In the genomic region with DNA sequence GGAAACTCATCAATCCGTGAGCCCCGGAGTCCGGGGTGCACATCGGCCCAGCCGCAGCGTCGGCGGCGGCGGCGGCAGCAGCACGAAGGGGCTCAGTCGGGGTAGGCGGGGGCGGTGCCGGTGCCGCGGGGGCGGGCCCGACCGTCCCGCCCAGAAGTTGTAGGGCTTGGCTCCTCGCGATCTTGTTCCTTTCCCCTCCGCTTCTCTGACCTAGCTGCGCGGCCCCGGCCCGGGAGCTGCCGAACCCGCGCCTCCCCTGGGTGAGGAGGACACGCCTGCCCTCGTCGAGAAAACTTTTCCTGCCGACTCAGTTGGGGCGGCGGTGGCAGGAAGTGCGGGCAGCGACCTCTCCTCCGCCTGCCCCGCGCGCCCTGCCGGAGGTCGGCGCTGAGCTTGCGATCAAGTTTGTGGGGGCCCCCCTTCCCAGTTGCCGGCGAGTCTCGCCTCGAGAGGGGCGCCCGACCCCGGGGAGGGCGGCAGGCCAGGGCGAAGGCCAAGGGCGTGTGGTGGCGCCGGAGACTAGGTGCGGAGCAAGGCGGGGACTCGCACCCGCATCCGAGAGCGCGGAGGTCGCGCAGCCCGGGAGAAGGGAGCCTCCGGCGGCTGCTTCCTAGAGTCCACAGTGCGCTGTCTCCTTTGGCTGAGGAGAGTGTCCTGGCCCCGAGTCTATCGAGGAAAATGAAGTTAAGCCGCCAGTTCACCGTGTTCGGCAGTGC, we compare ENCODE assay signal across 8 cellular contexts. TPM values are rescaled to one million over a fixed set of nuclear protein-coding genes. Genes with fewer than 3 reads are reported as not detected.
DNase-seq lines count a peak whose midpoint lies in the region; ATAC-seq and TF ChIP-seq lines count a peak whose summit lies in the region.

Gene MAN2A1 (plus strand): TSS at position 188 of the 716 bp plus-strand sequence. CDS start 491 bp downstream, at position 679.

- DNase-seq in ELR (ENCODE audit: low read depth): peak; percentile 85
- peak; percentile 37 for DNase-seq in KG1 (lab: John Stamatoyannopoulos, UW)
- peak; percentile 71 for DNase-seq in SKM-1 (lab: John Stamatoyannopoulos, UW; ENCODE audit: unreplicated experiment)
- peak; percentile 86 for DNase-seq in activated naive CD8-positive, alpha-beta T cell treated with anti-CD3 and anti-CD28 coated beads, Interleukin-2, amount 10 ng/mL, durations not matched to agents 7 days and 5 days
- DNase-seq in Right ventricle myocardium inferior (ENCODE audit: missing footprints): peak; percentile 90
- peak; percentile 23 to 94 (median 54) for DNase-seq in posterior cingulate gyrus
- peak; percentile 87 to 96 for DNase-seq in upper lobe of left lung

- H3K27me3 Mint-ChIP-seq in activated naive CD8-positive, alpha-beta T cell treated with anti-CD3 and anti-CD28 coated beads, Interleukin-2, amount 10 ng/mL, durations not matched to agents 7 days and 5 days: no peaks in the 10 kb centered on the region

- no peaks in the 10 kb centered on the region for H3K27me3 ChIP-seq in upper lobe of left lung

- ATAC-seq in GM21737 (IDR thresholded peaks at IDR 0.05; ENCODE audit: unreplicated experiment) (peak; percentile 51), Right ventricle myocardium inferior (peak; percentile 88), upper lobe of left lung (ENCODE audit: low FRiP score in 2 of 2) (peak; percentile 87 to 90)
- ATAC-seq in activated naive CD8-positive, alpha-beta T cell treated with anti-CD3 and anti-CD28 coated beads, Interleukin-2, amount 10 ng/mL, durations not matched to agents 7 days and 5 days (ENCODE audit: low read depth): peak; percentile 71

- 0 to 1% methylated on average over 10 to 58 of the region's 78 CpGs for WGBS in upper lobe of left lung, 2 donors

- no peaks in the 10 kb centered on the region for H3K36me3 Mint-ChIP-seq in activated naive CD8-positive, alpha-beta T cell treated with anti-CD3 and anti-CD28 coated beads, Interleukin-2, amount 10 ng/mL, durations not matched to agents 7 days and 5 days

- TF ChIP-seq POLR2A in upper lobe of left lung (IDR thresholded peaks at IDR 0.05): peak in 2 of 4 donors; percentile 30 to 60

- POLR2A ChIA-PET in activated naive CD8-positive, alpha-beta T cell treated with anti-CD3 and anti-CD28 coated beads, Interleukin-2, amount 10 ng/mL, durations not matched to agents 7 days and 5 days (lab: Charles Lee): interaction anchor here (0.6 to 2.2 kb wide), 10 partner anchors 9 to 1308 kb away, joined by 3 to 10 read pairs (median 4); partner anchors contain the start of genes FBXL17 and PJA2

- TF ChIP-seq EP300 in upper lobe of left lung (IDR thresholded peaks at IDR 0.05): no peak

- H3K4me1 Mint-ChIP-seq in activated naive CD8-positive, alpha-beta T cell treated with anti-CD3 and anti-CD28 coated beads, Interleukin-2, amount 10 ng/mL, durations not matched to agents 7 days and 5 days: peaks cover 37% of the 10 kb centered on the region

- no peaks in the 10 kb centered on the region for H3K9me3 Mint-ChIP-seq in activated naive CD8-positive, alpha-beta T cell treated with anti-CD3 and anti-CD28 coated beads, Interleukin-2, amount 10 ng/mL, durations not matched to agents 7 days and 5 days

- peaks cover 25 to 31% (median 29%) of the 10 kb centered on the region in 4 donors for H3K4me1 ChIP-seq in upper lobe of left lung

- peak within 1 kb of the TSS; percentile 90 for H3K27ac Mint-ChIP-seq in activated naive CD8-positive, alpha-beta T cell treated with anti-CD3 and anti-CD28 coated beads, Interleukin-2, amount 10 ng/mL, durations not matched to agents 7 days and 5 days

- peak in 3 of 6 experiments; percentile 13 to 31 (median 18) for TF ChIP-seq CTCF in upper lobe of left lung (IDR thresholded peaks at IDR 0.05)

- H3K27ac ChIP-seq in upper lobe of left lung: peak within 1 kb of the TSS; percentile 94 to 97 (median 97)

- peak within 1 kb of the TSS; percentile 89 for H3K4me3 Mint-ChIP-seq in activated naive CD8-positive, alpha-beta T cell treated with anti-CD3 and anti-CD28 coated beads, Interleukin-2, amount 10 ng/mL, durations not matched to agents 7 days and 5 days

- intact Hi-C loops in Right ventricle myocardium inferior (cut with DNase I): loop anchor here (1.0 kb wide), 1 partner anchor 281 kb away; the partner anchor contains the start of gene PJA2
- intact Hi-C loops in posterior cingulate gyrus (cut with DNase I): loop anchor here (1.0 to 10.0 kb wide), 5 partner anchors 105 to 935 kb away; partner anchors contain the start of gene PJA2

- peak within 1 kb of the TSS; percentile 67 to 96 (median 86) for H3K4me3 ChIP-seq in upper lobe of left lung

- H3K9me3 ChIP-seq in upper lobe of left lung: peaks cover 0 to 4% (median 0%) of the 10 kb centered on the region in 4 donors

- H3K36me3 ChIP-seq in upper lobe of left lung: no peaks in the 10 kb centered on the region

RNA-seq across cellular contexts. Expression of gene MAN2A1, which starts in this region (rescaled TPM):
- 10 to 100 TPM; 38.2 to 46.4 TPM for total RNA-seq in activated naive CD8-positive, alpha-beta T cell treated with anti-CD3 and anti-CD28 coated beads, Interleukin-2, amount 10 ng/mL, durations not matched to agents 7 days and 5 days
- total RNA-seq in Right ventricle myocardium inferior (13.7 TPM), upper lobe of left lung (10 to 100 TPM; 23.0 to 48.2 (median 40.0) TPM)

Comparison
In these comparisons a context has a peak if more than half of its experiments do, and no peak if none do; other contexts are left out.
1. Peak in every context shown above with its lines: DNase-seq, ATAC-seq, H3K4me3 ChIP-seq and H3K27ac ChIP-seq.
2. DNase-seq: peak in every context shown above with its lines; median percentile 92 in upper lobe of left lung; 90 in Right ventricle myocardium inferior; 86 in activated naive CD8-positive, alpha-beta T cell treated with anti-CD3 and anti-CD28 coated beads, Interleukin-2, amount 10 ng/mL, durations not matched to agents 7 days and 5 days; 85 in ELR; 71 in SKM-1; 54 in posterior cingulate gyrus; 37 in KG1.